Comparison of ENCODE assay signal across 1 cellular context in the genomic region with DNA sequence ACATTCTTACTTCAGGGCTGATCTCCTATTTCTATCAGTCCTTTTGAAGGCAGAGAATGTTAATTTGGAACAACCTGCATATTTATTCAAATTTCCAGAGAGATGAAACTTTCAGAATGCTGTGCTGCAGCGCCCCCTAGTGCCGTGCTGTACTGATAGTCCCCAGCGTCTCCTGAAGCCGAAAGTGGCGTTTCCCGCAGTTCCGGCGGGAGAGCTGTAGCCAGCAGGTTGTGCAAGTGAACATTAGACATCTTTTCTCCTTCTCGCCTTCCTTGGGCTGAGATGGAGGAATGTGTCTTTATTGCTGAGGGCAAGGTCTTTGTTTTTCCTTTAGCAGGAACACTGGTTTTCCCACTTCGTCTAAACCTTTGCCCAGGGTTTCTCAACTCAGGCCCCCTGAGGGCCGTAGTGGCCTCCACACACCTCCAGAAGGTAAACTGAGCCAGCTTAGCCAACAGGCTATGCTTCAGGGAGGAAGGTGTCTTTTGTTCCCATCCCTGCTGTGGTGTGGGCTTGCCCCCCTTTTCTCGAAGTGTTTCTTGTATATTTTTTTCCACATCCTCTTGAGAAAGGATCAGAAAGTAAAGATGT.
TF ChIP-seq lines count a peak whose summit lies in the region.

No MANE protein-coding gene starts in this region.

TF ChIP-seq in HepG2, 621 proteins besides CTCF, POLR2A, EP300 and RAD21 (continued from another document and continues in another):
- TF ChIP-seq, protein P1, sequence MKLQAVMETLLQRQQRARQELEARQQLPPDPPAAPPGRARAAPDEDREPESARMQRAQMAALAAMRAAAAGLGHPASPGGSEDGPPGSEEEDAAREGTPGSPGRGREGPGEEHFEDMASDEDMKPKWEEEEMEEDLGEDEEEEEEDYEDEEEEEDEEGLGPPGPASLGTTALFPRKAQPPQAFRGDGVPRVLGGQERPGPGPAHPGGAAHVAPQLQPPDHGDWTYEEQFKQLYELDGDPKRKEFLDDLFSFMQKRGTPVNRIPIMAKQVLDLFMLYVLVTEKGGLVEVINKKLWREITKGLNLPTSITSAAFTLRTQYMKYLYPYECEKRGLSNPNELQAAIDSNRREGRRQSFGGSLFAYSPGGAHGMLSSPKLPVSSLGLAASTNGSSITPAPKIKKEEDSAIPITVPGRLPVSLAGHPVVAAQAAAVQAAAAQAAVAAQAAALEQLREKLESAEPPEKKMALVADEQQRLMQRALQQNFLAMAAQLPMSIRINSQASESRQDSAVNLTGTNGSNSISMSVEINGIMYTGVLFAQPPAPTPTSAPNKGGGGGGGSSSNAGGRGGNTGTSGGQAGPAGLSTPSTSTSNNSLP (IDR thresholded peaks at IDR 0.05; ENCODE audit: low read depth, low read length), result peak; percentile 76
- TF ChIP-seq CEBPB (IDR thresholded peaks at IDR 0.05; ENCODE audit: borderline replicate concordance, low read depth, low read length), result peak; percentile 58; the same call in 1 of the 2 replicates
- TF ChIP-seq, protein P2, sequence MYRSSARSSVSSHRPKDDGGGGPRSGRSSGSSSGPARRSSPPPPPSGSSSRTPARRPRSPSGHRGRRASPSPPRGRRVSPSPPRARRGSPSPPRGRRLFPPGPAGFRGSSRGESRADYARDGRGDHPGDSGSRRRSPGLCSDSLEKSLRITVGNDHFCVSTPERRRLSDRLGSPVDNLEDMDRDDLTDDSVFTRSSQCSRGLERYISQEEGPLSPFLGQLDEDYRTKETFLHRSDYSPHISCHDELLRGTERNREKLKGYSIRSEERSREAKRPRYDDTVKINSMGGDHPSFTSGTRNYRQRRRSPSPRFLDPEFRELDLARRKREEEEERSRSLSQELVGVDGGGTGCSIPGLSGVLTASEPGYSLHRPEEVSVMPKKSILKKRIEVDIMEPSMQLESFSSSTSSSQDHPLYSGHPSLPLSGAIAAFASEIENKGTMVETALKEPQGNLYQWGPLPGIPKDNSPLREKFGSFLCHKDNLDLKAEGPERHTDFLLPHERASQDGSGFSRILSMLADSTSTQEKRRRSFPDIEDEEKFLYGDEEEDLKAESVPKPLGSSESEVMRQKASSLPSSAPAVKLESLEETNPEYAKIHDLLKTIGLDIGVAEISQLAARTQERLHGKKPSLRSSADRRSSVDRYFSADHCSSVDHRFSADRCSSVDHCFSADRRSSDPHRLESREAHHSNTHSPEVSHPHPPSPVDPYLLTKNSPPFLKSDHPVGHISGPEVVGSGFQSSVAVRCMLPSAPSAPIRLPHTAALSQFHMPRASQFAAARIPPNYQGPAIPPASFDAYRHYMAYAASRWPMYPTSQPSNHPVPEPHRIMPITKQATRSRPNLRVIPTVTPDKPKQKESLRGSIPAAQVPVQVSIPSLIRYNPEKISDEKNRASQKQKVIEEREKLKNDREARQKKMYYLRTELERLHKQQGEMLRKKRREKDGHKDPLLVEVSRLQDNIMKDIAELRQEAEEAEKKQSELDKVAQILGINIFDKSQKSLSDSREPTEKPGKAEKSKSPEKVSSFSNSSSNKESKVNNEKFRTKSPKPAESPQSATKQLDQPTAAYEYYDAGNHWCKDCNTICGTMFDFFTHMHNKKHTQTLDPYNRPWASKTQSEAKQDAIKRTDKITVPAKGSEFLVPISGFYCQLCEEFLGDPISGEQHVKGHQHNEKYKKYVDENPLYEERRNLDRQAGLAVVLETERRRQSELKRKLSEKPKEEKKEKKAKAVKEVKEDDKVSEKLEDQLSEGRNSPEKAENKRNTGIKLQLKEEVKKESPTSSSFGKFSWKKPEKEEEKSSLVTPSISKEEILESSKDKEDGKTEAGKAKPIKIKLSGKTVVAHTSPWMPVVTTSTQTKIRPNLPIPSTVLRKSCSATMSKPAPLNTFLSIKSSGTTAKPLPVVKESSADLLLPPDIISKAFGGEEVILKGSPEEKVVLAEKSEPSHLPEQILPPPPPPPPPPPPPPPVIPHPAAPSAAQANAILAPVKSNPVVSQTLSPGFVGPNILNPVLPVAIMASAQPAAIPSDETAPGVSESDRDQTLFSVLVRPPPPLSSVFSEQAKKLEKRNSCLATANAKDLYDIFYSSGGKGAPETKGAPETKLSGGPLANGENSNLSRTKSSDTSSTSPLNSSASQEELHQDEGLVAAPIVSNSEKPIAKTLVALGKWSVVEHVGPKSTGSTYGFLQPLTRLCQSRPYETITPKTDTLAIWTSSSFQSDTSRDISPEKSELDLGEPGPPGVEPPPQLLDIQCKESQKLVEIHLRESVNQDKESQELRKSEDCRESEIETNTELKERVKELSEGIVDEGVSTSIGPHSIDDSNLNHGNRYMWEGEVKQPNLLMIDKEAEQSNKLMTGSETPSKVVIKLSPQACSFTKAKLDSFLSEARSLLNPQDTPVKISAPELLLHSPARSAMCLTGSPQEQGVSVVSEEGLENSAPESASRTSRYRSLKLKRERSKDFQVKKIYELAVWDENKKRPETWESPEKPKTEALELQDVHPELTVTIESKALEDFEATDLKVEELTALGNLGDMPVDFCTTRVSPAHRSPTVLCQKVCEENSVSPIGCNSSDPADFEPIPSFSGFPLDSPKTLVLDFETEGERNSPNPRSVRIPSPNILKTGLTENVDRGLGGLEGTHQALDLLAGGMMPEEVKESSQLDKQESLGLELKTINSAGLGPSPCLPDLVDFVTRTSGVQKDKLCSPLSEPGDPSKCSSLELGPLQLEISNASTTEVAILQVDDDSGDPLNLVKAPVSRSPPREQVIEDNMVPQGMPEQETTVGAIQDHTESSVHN (CRISPR knock-in tag; IDR thresholded peaks at IDR 0.05), result 0 out of 2 replicates have a peak, but pooled peaks have one; percentile 52
- TF ChIP-seq MTA3 (CRISPR knock-in tag; IDR thresholded peaks at IDR 0.05), result no peak
- TF ChIP-seq, protein P3, sequence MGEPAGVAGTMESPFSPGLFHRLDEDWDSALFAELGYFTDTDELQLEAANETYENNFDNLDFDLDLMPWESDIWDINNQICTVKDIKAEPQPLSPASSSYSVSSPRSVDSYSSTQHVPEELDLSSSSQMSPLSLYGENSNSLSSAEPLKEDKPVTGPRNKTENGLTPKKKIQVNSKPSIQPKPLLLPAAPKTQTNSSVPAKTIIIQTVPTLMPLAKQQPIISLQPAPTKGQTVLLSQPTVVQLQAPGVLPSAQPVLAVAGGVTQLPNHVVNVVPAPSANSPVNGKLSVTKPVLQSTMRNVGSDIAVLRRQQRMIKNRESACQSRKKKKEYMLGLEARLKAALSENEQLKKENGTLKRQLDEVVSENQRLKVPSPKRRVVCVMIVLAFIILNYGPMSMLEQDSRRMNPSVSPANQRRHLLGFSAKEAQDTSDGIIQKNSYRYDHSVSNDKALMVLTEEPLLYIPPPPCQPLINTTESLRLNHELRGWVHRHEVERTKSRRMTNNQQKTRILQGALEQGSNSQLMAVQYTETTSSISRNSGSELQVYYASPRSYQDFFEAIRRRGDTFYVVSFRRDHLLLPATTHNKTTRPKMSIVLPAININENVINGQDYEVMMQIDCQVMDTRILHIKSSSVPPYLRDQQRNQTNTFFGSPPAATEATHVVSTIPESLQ (CRISPR knock-in tag; conservative IDR thresholded peaks at IDR 0.05), result no peak
- 0 out of 2 replicates have a peak, but pooled peaks have one; percentile 59 for TF ChIP-seq CHD4 (IDR thresholded peaks at IDR 0.05; ENCODE audit: borderline replicate concordance, low read length)
- TF ChIP-seq ZNF670 (CRISPR knock-in tag; IDR thresholded peaks at IDR 0.05; ENCODE audit: borderline replicate concordance), result peak; percentile 45; the same call in 1 of the 2 replicates
- no peak for TF ChIP-seq FOXK1 (CRISPR knock-in tag; IDR thresholded peaks at IDR 0.05; ENCODE audit: borderline replicate concordance, low read depth)
- TF ChIP-seq NFYC (CRISPR knock-in tag; IDR thresholded peaks at IDR 0.05), result no peak
- TF ChIP-seq, protein P4, sequence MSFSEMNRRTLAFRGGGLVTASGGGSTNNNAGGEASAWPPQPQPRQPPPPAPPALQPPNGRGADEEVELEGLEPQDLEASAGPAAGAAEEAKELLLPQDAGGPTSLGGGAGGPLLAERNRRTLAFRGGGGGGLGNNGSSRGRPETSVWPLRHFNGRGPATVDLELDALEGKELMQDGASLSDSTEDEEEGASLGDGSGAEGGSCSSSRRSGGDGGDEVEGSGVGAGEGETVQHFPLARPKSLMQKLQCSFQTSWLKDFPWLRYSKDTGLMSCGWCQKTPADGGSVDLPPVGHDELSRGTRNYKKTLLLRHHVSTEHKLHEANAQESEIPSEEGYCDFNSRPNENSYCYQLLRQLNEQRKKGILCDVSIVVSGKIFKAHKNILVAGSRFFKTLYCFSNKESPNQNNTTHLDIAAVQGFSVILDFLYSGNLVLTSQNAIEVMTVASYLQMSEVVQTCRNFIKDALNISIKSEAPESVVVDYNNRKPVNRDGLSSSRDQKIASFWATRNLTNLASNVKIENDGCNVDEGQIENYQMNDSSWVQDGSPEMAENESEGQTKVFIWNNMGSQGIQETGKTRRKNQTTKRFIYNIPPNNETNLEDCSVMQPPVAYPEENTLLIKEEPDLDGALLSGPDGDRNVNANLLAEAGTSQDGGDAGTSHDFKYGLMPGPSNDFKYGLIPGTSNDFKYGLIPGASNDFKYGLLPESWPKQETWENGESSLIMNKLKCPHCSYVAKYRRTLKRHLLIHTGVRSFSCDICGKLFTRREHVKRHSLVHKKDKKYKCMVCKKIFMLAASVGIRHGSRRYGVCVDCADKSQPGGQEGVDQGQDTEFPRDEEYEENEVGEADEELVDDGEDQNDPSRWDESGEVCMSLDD (CRISPR knock-in tag; IDR thresholded peaks at IDR 0.05; ENCODE audit: borderline replicate concordance), result no peak
- TF ChIP-seq ZNF607 (CRISPR knock-in tag; IDR thresholded peaks at IDR 0.05; ENCODE audit: borderline replicate concordance), result no peak
- TF ChIP-seq SRSF4 (IDR thresholded peaks at IDR 0.05; ENCODE audit: low read depth, low read length, poor library complexity, severe bottlenecking), result no peak
- TF ChIP-seq CCDC6 (CRISPR knock-in tag; IDR thresholded peaks at IDR 0.05), result no peak
- TF ChIP-seq PAWR (CRISPR knock-in tag; IDR thresholded peaks at IDR 0.05; ENCODE audit: borderline replicate concordance), result no peak
- no peak for TF ChIP-seq HES4 (CRISPR knock-in tag; IDR thresholded peaks at IDR 0.05; ENCODE audit: borderline replicate concordance)
- TF ChIP-seq ZSCAN29 (CRISPR knock-in tag; conservative IDR thresholded peaks at IDR 0.05), result no peak; the same call in 1 of the 2 replicates
- TF ChIP-seq ZNF10 (CRISPR knock-in tag; IDR thresholded peaks at IDR 0.05; ENCODE audit: borderline replicate concordance, low read depth), result no peak
- TF ChIP-seq ZNF790 (CRISPR knock-in tag; IDR thresholded peaks at IDR 0.05; ENCODE audit: borderline replicate concordance), result no peak
- no peak for TF ChIP-seq RBM39 (IDR thresholded peaks at IDR 0.05; ENCODE audit: low read depth, low read length, poor library complexity, severe bottlenecking)
- TF ChIP-seq, protein P5, sequence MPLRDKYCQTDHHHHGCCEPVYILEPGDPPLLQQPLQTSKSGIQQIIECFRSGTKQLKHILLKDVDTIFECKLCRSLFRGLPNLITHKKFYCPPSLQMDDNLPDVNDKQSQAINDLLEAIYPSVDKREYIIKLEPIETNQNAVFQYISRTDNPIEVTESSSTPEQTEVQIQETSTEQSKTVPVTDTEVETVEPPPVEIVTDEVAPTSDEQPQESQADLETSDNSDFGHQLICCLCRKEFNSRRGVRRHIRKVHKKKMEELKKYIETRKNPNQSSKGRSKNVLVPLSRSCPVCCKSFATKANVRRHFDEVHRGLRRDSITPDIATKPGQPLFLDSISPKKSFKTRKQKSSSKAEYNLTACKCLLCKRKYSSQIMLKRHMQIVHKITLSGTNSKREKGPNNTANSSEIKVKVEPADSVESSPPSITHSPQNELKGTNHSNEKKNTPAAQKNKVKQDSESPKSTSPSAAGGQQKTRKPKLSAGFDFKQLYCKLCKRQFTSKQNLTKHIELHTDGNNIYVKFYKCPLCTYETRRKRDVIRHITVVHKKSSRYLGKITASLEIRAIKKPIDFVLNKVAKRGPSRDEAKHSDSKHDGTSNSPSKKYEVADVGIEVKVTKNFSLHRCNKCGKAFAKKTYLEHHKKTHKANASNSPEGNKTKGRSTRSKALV (CRISPR knock-in tag; IDR thresholded peaks at IDR 0.05), result peak; percentile 42; the same call in 1 of the 2 replicates
- no peak for TF ChIP-seq ZFP62 (CRISPR knock-in tag; IDR thresholded peaks at IDR 0.05)
- TF ChIP-seq ZNF83 (CRISPR knock-in tag; IDR thresholded peaks at IDR 0.05; ENCODE audit: borderline replicate concordance), result no peak
- peak; percentile 17; the same call in 1 of the 2 replicates for TF ChIP-seq GABPB1 (CRISPR knock-in tag; IDR thresholded peaks at IDR 0.05)
- TF ChIP-seq NR2F6 (IDR thresholded peaks at IDR 0.05), result no peak
- 0 out of 2 replicates have a peak, but pooled peaks have one; percentile 28 for TF ChIP-seq NR2F6 (CRISPR knock-in tag; IDR thresholded peaks at IDR 0.05)
- peak; percentile 52; the same call in 1 of the 2 replicates for TF ChIP-seq ZMAT3 (CRISPR knock-in tag; conservative IDR thresholded peaks at IDR 0.05)
- TF ChIP-seq, protein P6, sequence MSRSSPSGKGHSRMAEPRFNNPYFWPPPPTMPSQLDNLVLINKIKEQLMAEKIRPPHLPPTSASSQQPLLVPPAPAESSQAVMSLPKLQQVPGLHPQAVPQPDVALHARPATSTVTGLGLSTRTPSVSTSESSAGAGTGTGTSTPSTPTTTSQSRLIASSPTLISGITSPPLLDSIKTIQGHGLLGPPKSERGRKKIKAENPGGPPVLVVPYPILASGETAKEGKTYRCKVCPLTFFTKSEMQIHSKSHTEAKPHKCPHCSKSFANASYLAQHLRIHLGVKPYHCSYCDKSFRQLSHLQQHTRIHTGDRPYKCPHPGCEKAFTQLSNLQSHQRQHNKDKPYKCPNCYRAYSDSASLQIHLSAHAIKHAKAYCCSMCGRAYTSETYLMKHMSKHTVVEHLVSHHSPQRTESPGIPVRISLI (CRISPR knock-in tag; IDR thresholded peaks at IDR 0.05; ENCODE audit: borderline replicate concordance), result 0 out of 2 replicates have a peak, but pooled peaks have one; percentile 40
- TF ChIP-seq NFIB (CRISPR knock-in tag; IDR thresholded peaks at IDR 0.05; ENCODE audit: borderline replicate concordance), result no peak
- TF ChIP-seq RORA (CRISPR knock-in tag; IDR thresholded peaks at IDR 0.05), result no peak
- TF ChIP-seq ZNF296 (CRISPR knock-in tag; conservative IDR thresholded peaks at IDR 0.05), result no peak
- TF ChIP-seq, protein P7, sequence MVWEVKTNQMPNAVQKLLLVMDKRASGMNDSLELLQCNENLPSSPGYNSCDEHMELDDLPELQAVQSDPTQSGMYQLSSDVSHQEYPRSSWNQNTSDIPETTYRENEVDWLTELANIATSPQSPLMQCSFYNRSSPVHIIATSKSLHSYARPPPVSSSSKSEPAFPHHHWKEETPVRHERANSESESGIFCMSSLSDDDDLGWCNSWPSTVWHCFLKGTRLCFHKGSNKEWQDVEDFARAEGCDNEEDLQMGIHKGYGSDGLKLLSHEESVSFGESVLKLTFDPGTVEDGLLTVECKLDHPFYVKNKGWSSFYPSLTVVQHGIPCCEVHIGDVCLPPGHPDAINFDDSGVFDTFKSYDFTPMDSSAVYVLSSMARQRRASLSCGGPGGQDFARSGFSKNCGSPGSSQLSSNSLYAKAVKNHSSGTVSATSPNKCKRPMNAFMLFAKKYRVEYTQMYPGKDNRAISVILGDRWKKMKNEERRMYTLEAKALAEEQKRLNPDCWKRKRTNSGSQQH (CRISPR knock-in tag; IDR thresholded peaks at IDR 0.05; ENCODE audit: low read depth), result no peak
- TF ChIP-seq, protein P8, sequence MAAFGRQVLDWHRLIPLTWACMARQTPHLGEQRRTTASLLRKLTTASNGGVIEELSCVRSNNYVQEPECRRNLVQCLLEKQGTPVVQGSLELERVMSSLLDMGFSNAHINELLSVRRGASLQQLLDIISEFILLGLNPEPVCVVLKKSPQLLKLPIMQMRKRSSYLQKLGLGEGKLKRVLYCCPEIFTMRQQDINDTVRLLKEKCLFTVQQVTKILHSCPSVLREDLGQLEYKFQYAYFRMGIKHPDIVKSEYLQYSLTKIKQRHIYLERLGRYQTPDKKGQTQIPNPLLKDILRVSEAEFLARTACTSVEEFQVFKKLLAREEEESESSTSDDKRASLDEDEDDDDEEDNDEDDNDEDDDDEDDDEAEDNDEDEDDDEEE (CRISPR knock-in tag; IDR thresholded peaks at IDR 0.05), result 0 out of 2 replicates have a peak, but pooled peaks have one; percentile 55
